ENCODE assay signal across 8 cellular contexts in the genomic region with DNA sequence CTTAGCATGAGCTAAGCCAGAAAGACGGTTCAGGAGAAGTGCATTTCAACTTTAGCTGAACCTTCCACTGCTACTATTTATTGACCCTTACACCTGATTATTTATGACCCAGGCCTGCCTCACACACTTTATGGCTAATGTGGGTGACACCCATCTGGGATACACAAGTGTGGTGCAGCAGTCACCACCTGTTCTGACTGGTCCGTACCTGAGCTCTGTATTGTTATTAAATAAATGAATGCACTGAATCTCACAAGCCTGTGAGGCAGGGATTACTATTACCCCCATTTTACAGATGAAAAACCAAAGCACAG. TPM values are rescaled to one million over a fixed set of nuclear protein-coding genes. Genes with fewer than 3 reads are reported as not detected.
DNase-seq lines count a peak whose midpoint lies in the region; ATAC-seq and TF ChIP-seq lines count a peak whose summit lies in the region.

No MANE protein-coding gene starts in this region.

- TF ChIP-seq CTCF in AG09309 (IDR thresholded peaks at IDR 0.05; ENCODE audit: control insufficient read depth, insufficient read depth, low read depth, low read length, missing control alignments) (no peak), body of pancreas (IDR thresholded peaks at IDR 0.05) (no peak)

- H3K9me3 ChIP-seq in body of pancreas, result no peaks in the 10 kb centered on the region
- H3K9me3 ChIP-seq in mucosa of rectum (ENCODE audit: control insufficient read depth in 2 of 2, low read length in 2 of 2), result no peaks in the 10 kb centered on the region

- H3K4me3 ChIP-seq in AG09309 (ENCODE audit: control insufficient read depth, low read depth, low read length) (peak overlapping the region; percentile 76), body of pancreas (no peak overlapping the region), mucosa of rectum (ENCODE audit: low read length in 2 of 2) (peak overlapping the region; percentile 79 to 93), H7 (ENCODE audit: insufficient read depth, low read depth, low read length) (no peak overlapping the region)

- H3K27ac ChIP-seq in body of pancreas (peak overlapping the region; percentile 98 to 100 (median 100)), mucosa of rectum (ENCODE audit: low read depth in 2 of 2, low read length in 2 of 2) (peak overlapping the region; percentile 96 to 98)

- peaks cover 80% of the 10 kb centered on the region for H3K4me1 ChIP-seq in body of pancreas
- H3K4me1 ChIP-seq in mucosa of rectum (ENCODE audit: control insufficient read depth in 2 of 2, insufficient read depth in 2 of 2, low read length in 2 of 2), result peaks cover 62 to 79% of the 10 kb centered on the region in 2 donors

- H3K9ac ChIP-seq in mucosa of rectum (ENCODE audit: low read depth in 1 of 2, low read length in 2 of 2), result peak overlapping the region; percentile 99

- no peak for TF ChIP-seq POLR2A in body of pancreas (IDR thresholded peaks at IDR 0.05)

- peak; percentile 0 for ATAC-seq in HG02798 (IDR thresholded peaks at IDR 0.05; ENCODE audit: poor library complexity, unreplicated experiment)
- peak; percentile 1 for ATAC-seq in body of pancreas

- DNase-seq in AG09309 (ENCODE audit: low read depth) (no peak), body of pancreas (no peak), NOMO-1 treated with DMSO at 0.1 percent for 48 hours (lab: John Stamatoyannopoulos, UW; ENCODE audit: unreplicated experiment) (no peak), H7 (no peak), NCI-H446 treated with DMSO at 0.1 percent for 48 hours (lab: John Stamatoyannopoulos, UW) (no peak), COR-L47 (lab: John Stamatoyannopoulos, UW) (no peak)

- H3K27me3 ChIP-seq in body of pancreas (no peaks in the 10 kb centered on the region), mucosa of rectum (ENCODE audit: control insufficient read depth in 2 of 2, insufficient read depth in 2 of 2, low read length in 2 of 2) (no peaks in the 10 kb centered on the region), H7 (ENCODE audit: control insufficient read depth, insufficient read depth, low read length) (no peaks in the 10 kb centered on the region)

- WGBS in body of pancreas, 2 donors, result 3 to 10% methylated on average over 2 of the region's 2 CpGs

- intact Hi-C loops in body of pancreas (cut with DNase I), result no loop called here

- H3K36me3 ChIP-seq in body of pancreas (replicated peaks in 1 of 2; ENCODE audit: insufficient read depth in 1 of 2, low read depth in 2 of 2), result no peaks in the 10 kb centered on the region
- H3K36me3 ChIP-seq in mucosa of rectum (ENCODE audit: control insufficient read depth in 2 of 2, insufficient read depth in 2 of 2, low read length in 2 of 2), result peaks cover 5 to 6% of the 10 kb centered on the region in 2 donors
- no peaks in the 10 kb centered on the region for H3K36me3 ChIP-seq in H7 (replicated peaks; ENCODE audit: control insufficient read depth, insufficient read depth, low read length)

RNA-seq across cellular contexts. Expression of gene ANXA11, which starts 1.5 kb away (rescaled TPM):
- total RNA-seq in body of pancreas, result 10 to 100 TPM; 68.2 to 71.9 TPM
- total RNA-seq in H7 (2014; rRNA removed; shearing (Covaris generic)), result 42.1 and 67.3 TPM in 2 replicates

Comparison
In these comparisons a context has a peak if more than half of its experiments do, and no peak if none do; other contexts are left out.
1. H3K4me3 ChIP-seq: peak in AG09309 (single experiment) and mucosa of rectum (2 of 2); none in body of pancreas (0 of 2) and H7 (single experiment).